8 cellular contexts compared by ENCODE assay signal in the genomic region with DNA sequence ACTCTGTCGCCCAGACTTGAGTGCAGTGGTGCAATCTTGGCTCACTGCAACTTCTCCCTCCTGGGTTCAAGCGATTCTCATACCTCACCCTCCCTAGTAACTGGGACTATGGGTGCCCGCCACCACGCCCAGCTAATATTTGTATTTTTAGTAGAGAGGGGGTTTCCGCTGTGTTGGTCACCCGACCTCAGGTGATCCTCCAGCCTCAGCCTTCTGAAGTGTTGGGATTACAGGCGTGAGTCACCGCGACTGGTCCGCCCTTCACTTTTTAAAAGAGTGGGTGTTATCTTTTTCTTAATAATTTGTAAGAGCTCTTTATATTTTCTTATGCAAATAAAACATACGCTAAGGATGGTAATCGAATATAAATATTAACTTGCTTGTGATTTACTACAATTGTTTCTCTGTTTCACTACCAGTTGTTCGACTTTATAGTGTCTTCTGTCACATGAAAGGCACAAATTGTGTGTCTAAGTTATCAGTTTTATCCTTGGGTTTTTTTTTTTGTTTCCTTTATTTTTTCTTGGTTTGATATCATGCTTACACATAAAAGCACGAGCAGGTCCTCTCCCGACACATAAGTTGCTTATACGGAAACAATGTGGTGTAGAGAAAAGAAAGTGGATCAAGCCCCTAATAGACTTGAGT. TPM values are rescaled to one million over a fixed set of nuclear protein-coding genes. Genes with fewer than 3 reads are reported as not detected.
DNase-seq lines count a peak whose midpoint lies in the region; ATAC-seq and TF ChIP-seq lines count a peak whose summit lies in the region.

No MANE protein-coding gene starts in this region.

- peak overlapping the region; percentile 81 for H3K4me2 ChIP-seq in PC-9

- no peaks in the 10 kb centered on the region for H3K27me3 Mint-ChIP-seq in nephron (ENCODE audit: low read depth)

- in situ Hi-C loops in Caki2 (cut with HindIII; ENCODE audit: low pct_unique_long_range_greater_than_20kb, low sequenced_read_pairs), result no loop called here

- intact Hi-C loops in PC-9 (cut with micrococcal nuclease; ENCODE audit: unreplicated experiment), result loop anchor here (2.0 kb wide), 1 partner anchor 45 kb away; no protein-coding TSS in a partner anchor

- H3K27ac ChIP-seq in PC-9, result peak overlapping the region; percentile 98

- H3K9me3 ChIP-seq in PC-9 (ENCODE audit: insufficient read depth, low read depth), result no peaks in the 10 kb centered on the region

- peaks cover 40% of the 10 kb centered on the region for H3F3A ChIP-seq in PC-9 (ENCODE audit: insufficient read depth, low read depth)

- H3K9me3 Mint-ChIP-seq in nephron, result no peaks in the 10 kb centered on the region

- H3K36me3 ChIP-seq in PC-9 (ENCODE audit: low read depth), result peaks cover 15% of the 10 kb centered on the region

- H3K4me3 ChIP-seq in PC-9 (peak overlapping the region; percentile 76), choroid plexus epithelial cell (ENCODE audit: low read depth, low read length) (peak overlapping the region; percentile 99)

- POLR2A ChIA-PET in PC-9 (lab: Charles Lee; ENCODE audit: unreplicated experiment), result interaction anchor here (0.6 kb wide), 2 partner anchors 38 to 591 kb away, joined by 4 to 5 read pairs; no protein-coding TSS in a partner anchor

- H3K9me2 ChIP-seq in PC-9 (ENCODE audit: insufficient read depth), result no peaks in the 10 kb centered on the region

- no TSS peak for BruUV-seq in PC-9 (replicated peaks; lab: Mats Ljungman, UMichigan)

- peaks cover 31% of the 10 kb centered on the region for H3K79me2 ChIP-seq in PC-9 (ENCODE audit: low read depth)

- peaks cover 16% of the 10 kb centered on the region for H3K4me1 ChIP-seq in PC-9 (replicated peaks; ENCODE audit: insufficient read depth)

- ATAC-seq in HG02798 (IDR thresholded peaks at IDR 0.05; ENCODE audit: poor library complexity, unreplicated experiment) (no peak), HG02610 (IDR thresholded peaks at IDR 0.05; ENCODE audit: unreplicated experiment) (no peak)

- H3K27ac Mint-ChIP-seq in nephron, result peak overlapping the region; percentile 84 to 100 (median 95)

- TF ChIP-seq CTCF in PC-9 (conservative IDR thresholded peaks at IDR 0.05) (no peak), choroid plexus epithelial cell (conservative IDR thresholded peaks at IDR 0.05; ENCODE audit: low read depth, low read length) (no peak), nephron (IDR thresholded peaks at IDR 0.05; ENCODE audit: unreplicated experiment in 3 of 3) (no peak)

- peaks cover 10% of the 10 kb centered on the region for H3K36me3 Mint-ChIP-seq in nephron (ENCODE audit: low read depth)

- H4K20me1 ChIP-seq in PC-9 (ENCODE audit: insufficient read depth), result peaks cover 19% of the 10 kb centered on the region

- CTCF ChIA-PET in PC-9 (lab: Charles Lee), result no interaction called here

- DNase-seq in Caki2 (ENCODE audit: low read depth) (peak; percentile 73), PC-9 (peak; percentile 51 to 85), choroid plexus epithelial cell (ENCODE audit: low read depth) (peak; percentile 39), DMS79 treated with DMSO at 0.1 percent for 48 hours (lab: John Stamatoyannopoulos, UW) (no peak), hepatic stellate cell (ENCODE audit: low spot score) (no peak)

- no peaks in the 10 kb centered on the region for H3K27me3 ChIP-seq in PC-9 (ENCODE audit: insufficient read depth, low read depth)

- peak overlapping the region; percentile 94 to 95 (median 94) for H3K4me3 Mint-ChIP-seq in nephron

- H2AFZ ChIP-seq in PC-9, result peak overlapping the region; percentile 84

- H3K4me1 Mint-ChIP-seq in nephron, result peaks cover 27% of the 10 kb centered on the region

RNA-seq across cellular contexts. Expression of a gene that starts 1.9 kb away (rescaled TPM):
- total RNA-seq in Caki2 (2014; rRNA removed; shearing (Covaris generic); ENCODE audit: low replicate concordance), result 42.8 and 55.1 TPM in 2 replicates
- total RNA-seq in PC-9 (2021), result 62.4 and 75.0 TPM in 2 replicates

Comparison
In these comparisons a context has a peak if more than half of its experiments do, and no peak if none do; other contexts are left out.
1. DNase-seq: peak in Caki2 (single experiment), PC-9 (2 of 2) and choroid plexus epithelial cell (single experiment); none in DMS79 treated with DMSO at 0.1 percent for 48 hours (single experiment) and hepatic stellate cell (single experiment).